In genomic region chr22:46057762-46058420, GRCh38 we compare ENCODE assay signal across 8 cellular contexts.
DNase-seq lines count a peak whose midpoint lies in the region; ATAC-seq and TF ChIP-seq lines count a peak whose summit lies in the region.

No MANE protein-coding gene starts in this region.

- ATAC-seq in HG02885 (IDR thresholded peaks at IDR 0.05; ENCODE audit: poor library complexity, unreplicated experiment), result peak; percentile 74

- no peak for TF ChIP-seq CTCF in brain (conservative IDR thresholded peaks at IDR 0.05)
- TF ChIP-seq CTCF in lower leg skin (IDR thresholded peaks at IDR 0.05), result no peak
- no peak for TF ChIP-seq CTCF in tibial artery (IDR thresholded peaks at IDR 0.05)

- peak overlapping the region in 2 of 5 experiments; percentile 47 to 87 for H3K4me3 Mint-ChIP-seq in brain

- peaks cover 4 to 84% (median 60%) of the 10 kb centered on the region in 4 donors for H3K4me1 ChIP-seq in tibial artery

- no peaks in the 10 kb centered on the region for H3K9me3 ChIP-seq in tibial artery

- H3K27ac ChIP-seq in tibial artery, result peak overlapping the region; percentile 98 to 99

- H3K27ac Mint-ChIP-seq in brain, result peak overlapping the region in 4 of 5 experiments; percentile 27 to 98 (median 66)

- 3 to 6% methylated on average over 13 of the region's 13 CpGs for WGBS in lower leg skin, 2 donors

- peaks cover 0 to 2% (median 0%) of the 10 kb centered on the region in 5 experiments for H3K9me3 Mint-ChIP-seq in brain

- no peaks in the 10 kb centered on the region for H3K27me3 ChIP-seq in tibial artery

- intact Hi-C loops in lower leg skin (cut with DNase I; ENCODE audit: low total_unique reads), result no loop called here
- intact Hi-C loops in tibial artery (cut with DNase I; ENCODE audit: low total_unique reads), result no loop called here

- peaks cover 0 to 7% (median 0%) of the 10 kb centered on the region in 3 donors for H3K36me3 ChIP-seq in tibial artery

- H3K27me3 Mint-ChIP-seq in brain, result peaks cover 48% of the 10 kb centered on the region

- peak; percentile 47 for DNase-seq in activated CD4-positive, alpha-beta T cell treated with anti-CD3 and anti-CD28 coated beads for 48 hours
- no peak for DNase-seq in activated CD4-positive, alpha-beta T cell treated with anti-CD3 and anti-CD28 coated beads, Interleukin-2, amount 50 U/mL, for 4 hours
- DNase-seq in NOMO-1 (lab: John Stamatoyannopoulos, UW; ENCODE audit: unreplicated experiment in 2 of 2) (peak; percentile 89 to 93), lower leg skin (ENCODE audit: low spot score in 2 of 2) (peak; percentile 79 to 87), tibial artery (peak; percentile 84 to 86), NCI-H446 treated with DMSO at 0.1 percent for 48 hours (lab: John Stamatoyannopoulos, UW) (no peak)

- no peak for TF ChIP-seq POLR2A in lower leg skin (IDR thresholded peaks at IDR 0.05)

- H3K4me3 ChIP-seq in lower leg skin (ENCODE audit: low read depth, poor library complexity, severe bottlenecking) (no peak overlapping the region), tibial artery (peak overlapping the region; percentile 84 to 96)

- no peaks in the 10 kb centered on the region for H3K36me3 Mint-ChIP-seq in brain

- H3K4me1 Mint-ChIP-seq in brain, result peaks cover 38% of the 10 kb centered on the region

Comparison
In these comparisons a context has a peak if more than half of its experiments do, and no peak if none do; other contexts are left out.
1. DNase-seq: peak in activated CD4-positive, alpha-beta T cell treated with anti-CD3 and anti-CD28 coated beads for 48 hours (single experiment), NOMO-1 (2 of 2), lower leg skin (2 of 2) and tibial artery (2 of 2); none in activated CD4-positive, alpha-beta T cell treated with anti-CD3 and anti-CD28 coated beads, Interleukin-2, amount 50 U/mL, for 4 hours (0 of 2) and NCI-H446 treated with DMSO at 0.1 percent for 48 hours (single experiment).